ENCODE assay signal across 1 cellular context in the genomic region with DNA sequence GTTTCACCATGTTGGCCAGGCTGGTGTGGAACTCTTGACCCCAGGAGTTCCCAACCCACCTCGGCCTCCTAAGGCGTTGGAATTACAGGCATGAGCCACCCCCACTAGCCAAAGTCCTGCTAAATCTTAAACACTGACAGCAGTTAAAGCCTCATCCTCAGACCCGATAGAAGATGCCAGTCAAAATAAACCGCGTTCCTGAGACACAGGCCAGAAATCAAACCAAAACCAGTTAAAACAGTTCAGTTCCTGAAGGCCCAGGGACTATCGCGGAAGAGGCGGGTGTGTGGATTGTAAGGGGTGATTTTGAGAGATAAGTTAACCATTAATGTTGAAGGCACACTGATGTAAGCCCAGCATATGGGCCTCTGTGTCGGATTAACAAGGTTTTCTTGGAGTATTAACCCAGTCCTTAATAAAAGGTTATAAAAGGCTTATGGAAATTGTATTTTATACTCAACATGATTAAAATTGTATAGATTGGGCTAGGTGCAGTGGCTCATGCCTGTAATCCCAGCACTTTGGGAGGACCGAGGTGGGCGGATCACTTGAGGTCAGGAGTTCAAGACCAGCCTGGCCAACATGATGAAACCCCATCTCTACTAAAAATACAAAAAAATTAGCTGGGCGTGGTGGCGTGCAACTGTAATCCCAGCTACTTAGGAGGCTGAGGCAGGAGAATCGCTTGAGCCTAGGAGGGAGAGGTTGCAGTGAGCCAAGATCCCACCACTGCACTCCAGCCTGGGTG.
TF ChIP-seq lines count a peak whose summit lies in the region.

No MANE protein-coding gene starts in this region.

TF ChIP-seq in HEK293, 187 proteins besides CTCF, POLR2A, EP300 and RAD21 (continued from another document):
- no peak for TF ChIP-seq ZSCAN18 (tag by site-specific recombination; IDR thresholded peaks at IDR 0.05)
TF ChIP-seq in HEK293: peak in this region for 3.
